ENCODE assay signal across 1 cellular context in the genomic region with DNA sequence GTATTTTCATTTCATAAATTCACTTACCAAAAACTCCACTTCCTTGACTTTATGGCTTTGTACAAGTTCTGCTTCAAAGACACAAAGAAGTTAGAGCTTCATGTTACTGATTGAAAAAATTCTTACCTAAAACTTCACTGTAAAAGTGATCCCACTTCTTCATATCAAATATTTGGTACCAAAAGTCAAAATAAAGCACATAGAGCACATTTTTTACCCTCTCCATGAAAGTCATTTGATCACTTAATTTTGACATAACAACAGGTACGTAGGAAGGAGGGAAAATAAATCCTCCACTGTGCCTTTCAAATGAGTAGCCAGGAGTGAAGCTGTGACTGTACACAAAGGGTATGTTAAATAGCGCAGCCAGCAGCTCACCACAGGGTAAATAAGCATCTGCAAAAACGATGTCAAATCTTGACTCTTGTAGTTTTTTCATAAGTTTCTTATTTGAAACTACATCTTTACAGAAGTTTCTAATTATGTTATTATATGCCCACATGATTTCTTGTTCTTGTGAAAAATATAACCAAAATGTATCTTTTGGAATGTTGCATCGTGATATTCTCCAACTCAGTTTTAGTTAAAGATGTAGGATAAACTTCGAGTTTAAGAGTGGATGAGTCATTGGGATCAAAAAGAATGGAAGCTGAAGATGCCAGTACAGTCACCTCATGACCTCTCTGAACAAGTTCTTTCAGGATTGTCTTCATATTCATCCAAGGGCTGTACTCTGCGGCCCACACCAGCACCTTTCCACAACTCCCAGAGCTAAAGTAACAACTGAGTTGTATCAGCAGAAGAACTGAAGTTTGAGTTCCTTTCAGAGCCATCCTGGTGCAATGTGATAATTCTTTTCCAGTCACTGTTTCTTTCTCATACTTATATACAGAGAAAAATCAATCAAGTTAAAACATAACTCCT.
TF ChIP-seq lines count a peak whose summit lies in the region.
"Not testable (repeated sequence)": the region's sequence is repeated elsewhere in the genome, so short reads cannot be mapped to it uniquely, and the experiment has no call there.

No MANE protein-coding gene starts in this region.

TF ChIP-seq in HepG2, 621 proteins besides CTCF, POLR2A, EP300 and RAD21 (continued from another document and continues in another):
- TF ChIP-seq FOXP4 (CRISPR knock-in tag; IDR thresholded peaks at IDR 0.05) (peak; percentile 87), KLF16 (CRISPR knock-in tag; IDR thresholded peaks at IDR 0.05) (peak in 1 of 2 experiments; percentile 20; a peak in 1 of 4 replicates), BRCA1 (CRISPR knock-in tag; IDR thresholded peaks at IDR 0.05) (0 out of 2 replicates have a peak, but pooled peaks have one; percentile 87), FOXA3 (CRISPR knock-in tag; IDR thresholded peaks at IDR 0.05) (peak; percentile 90; the same call in 1 of the 2 replicates), ZNF614 (CRISPR knock-in tag; IDR thresholded peaks at IDR 0.05; ENCODE audit: borderline replicate concordance) (peak; percentile 20; the same call in 1 of the 2 replicates), HMG20A (CRISPR knock-in tag; IDR thresholded peaks at IDR 0.05; ENCODE audit: borderline replicate concordance) (peak; percentile 65), TCF12 (CRISPR knock-in tag; IDR thresholded peaks at IDR 0.05) (0 out of 2 replicates have a peak, but pooled peaks have one; percentile 45), ZNF205 (CRISPR knock-in tag; IDR thresholded peaks at IDR 0.05) (peak; percentile 45; the same call in 1 of the 2 replicates), ZNF710 (CRISPR knock-in tag; IDR thresholded peaks at IDR 0.05; ENCODE audit: borderline replicate concordance) (peak; percentile 78; the same call in 1 of the 2 replicates), TARDBP (CRISPR knock-in tag; IDR thresholded peaks at IDR 0.05) (peak; percentile 59; the same call in 1 of the 2 replicates), FOXO1 (CRISPR knock-in tag; IDR thresholded peaks at IDR 0.05) (peak; percentile 19; the same call in 1 of the 2 replicates), SOX13 (IDR thresholded peaks at IDR 0.05) (0 out of 2 replicates have a peak, but pooled peaks have one; percentile 15), SOX13 (CRISPR knock-in tag; conservative IDR thresholded peaks at IDR 0.05 in 1 of 2, IDR thresholded peaks at IDR 0.05 in 1 of 2) (peak in 1 of 2 experiments; percentile 77; a peak in 1 of 4 replicates), ATF3 (CRISPR knock-in tag; IDR thresholded peaks at IDR 0.05) (0 out of 2 replicates have a peak, but pooled peaks have one; percentile 37), ZMYM4 (CRISPR knock-in tag; IDR thresholded peaks at IDR 0.05) (peak; percentile 80), GABPB1 (CRISPR knock-in tag; IDR thresholded peaks at IDR 0.05) (0 out of 2 replicates have a peak, but pooled peaks have one; percentile 22), HNF1A (IDR thresholded peaks at IDR 0.05; ENCODE audit: low read depth) (peak; percentile 91), HNF1A (CRISPR knock-in tag; IDR thresholded peaks at IDR 0.05; ENCODE audit: borderline replicate concordance) (peak; percentile 66; the same call in 1 of the 2 replicates), SNAI1 (CRISPR knock-in tag; IDR thresholded peaks at IDR 0.05; ENCODE audit: borderline replicate concordance) (0 out of 2 replicates have a peak, but pooled peaks have one; percentile 34), ZNF580 (CRISPR knock-in tag; IDR thresholded peaks at IDR 0.05; ENCODE audit: borderline replicate concordance, low read depth) (peak; percentile 79), ZNF646 (CRISPR knock-in tag; IDR thresholded peaks at IDR 0.05) (peak; percentile 50; the same call in 1 of the 2 replicates), DR1 (CRISPR knock-in tag; IDR thresholded peaks at IDR 0.05) (peak; percentile 45; the same call in 1 of the 2 replicates), TOE1 (CRISPR knock-in tag; IDR thresholded peaks at IDR 0.05) (peak; percentile 30; the same call in 1 of the 2 replicates), ZNF124 (CRISPR knock-in tag; IDR thresholded peaks at IDR 0.05) (0 out of 2 replicates have a peak, but pooled peaks have one; percentile 35)
- TF ChIP-seq TCF12 (IDR thresholded peaks at IDR 0.05): not testable (repeated sequence)
- TF ChIP-seq, protein P1, sequence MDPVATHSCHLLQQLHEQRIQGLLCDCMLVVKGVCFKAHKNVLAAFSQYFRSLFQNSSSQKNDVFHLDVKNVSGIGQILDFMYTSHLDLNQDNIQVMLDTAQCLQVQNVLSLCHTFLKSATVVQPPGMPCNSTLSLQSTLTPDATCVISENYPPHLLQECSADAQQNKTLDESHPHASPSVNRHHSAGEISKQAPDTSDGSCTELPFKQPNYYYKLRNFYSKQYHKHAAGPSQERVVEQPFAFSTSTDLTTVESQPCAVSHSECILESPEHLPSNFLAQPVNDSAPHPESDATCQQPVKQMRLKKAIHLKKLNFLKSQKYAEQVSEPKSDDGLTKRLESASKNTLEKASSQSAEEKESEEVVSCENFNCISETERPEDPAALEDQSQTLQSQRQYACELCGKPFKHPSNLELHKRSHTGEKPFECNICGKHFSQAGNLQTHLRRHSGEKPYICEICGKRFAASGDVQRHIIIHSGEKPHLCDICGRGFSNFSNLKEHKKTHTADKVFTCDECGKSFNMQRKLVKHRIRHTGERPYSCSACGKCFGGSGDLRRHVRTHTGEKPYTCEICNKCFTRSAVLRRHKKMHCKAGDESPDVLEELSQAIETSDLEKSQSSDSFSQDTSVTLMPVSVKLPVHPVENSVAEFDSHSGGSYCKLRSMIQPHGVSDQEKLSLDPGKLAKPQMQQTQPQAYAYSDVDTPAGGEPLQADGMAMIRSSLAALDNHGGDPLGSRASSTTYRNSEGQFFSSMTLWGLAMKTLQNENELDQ (CRISPR knock-in tag; IDR thresholded peaks at IDR 0.05; ENCODE audit: borderline replicate concordance): 0 out of 2 replicates have a peak, but pooled peaks have one; percentile 28
- TF ChIP-seq, protein P2, sequence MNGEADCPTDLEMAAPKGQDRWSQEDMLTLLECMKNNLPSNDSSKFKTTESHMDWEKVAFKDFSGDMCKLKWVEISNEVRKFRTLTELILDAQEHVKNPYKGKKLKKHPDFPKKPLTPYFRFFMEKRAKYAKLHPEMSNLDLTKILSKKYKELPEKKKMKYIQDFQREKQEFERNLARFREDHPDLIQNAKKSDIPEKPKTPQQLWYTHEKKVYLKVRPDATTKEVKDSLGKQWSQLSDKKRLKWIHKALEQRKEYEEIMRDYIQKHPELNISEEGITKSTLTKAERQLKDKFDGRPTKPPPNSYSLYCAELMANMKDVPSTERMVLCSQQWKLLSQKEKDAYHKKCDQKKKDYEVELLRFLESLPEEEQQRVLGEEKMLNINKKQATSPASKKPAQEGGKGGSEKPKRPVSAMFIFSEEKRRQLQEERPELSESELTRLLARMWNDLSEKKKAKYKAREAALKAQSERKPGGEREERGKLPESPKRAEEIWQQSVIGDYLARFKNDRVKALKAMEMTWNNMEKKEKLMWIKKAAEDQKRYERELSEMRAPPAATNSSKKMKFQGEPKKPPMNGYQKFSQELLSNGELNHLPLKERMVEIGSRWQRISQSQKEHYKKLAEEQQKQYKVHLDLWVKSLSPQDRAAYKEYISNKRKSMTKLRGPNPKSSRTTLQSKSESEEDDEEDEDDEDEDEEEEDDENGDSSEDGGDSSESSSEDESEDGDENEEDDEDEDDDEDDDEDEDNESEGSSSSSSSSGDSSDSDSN (CRISPR knock-in tag; IDR thresholded peaks at IDR 0.05): 0 out of 2 replicates have a peak, but pooled peaks have one; percentile 37
